ENCODE assay signal across 14 cellular contexts in genomic region chr10:29860159-29860558, GRCh38.
DNase-seq lines count a peak whose midpoint lies in the region; ATAC-seq, FAIRE-seq and TF ChIP-seq lines count a peak whose summit lies in the region.
"Had no signal": no experiment of that assay in that cellular context is flagged by ENCODE, and none has a peak within 500 bp of the region (broad histone marks: within the 10 kb centered on the region; RNA-seq: fewer than 3 reads in every experiment).

No MANE protein-coding gene starts in this region.

- intact Hi-C loops in ascending aorta (cut with DNase I) (loop anchor here (1.0 kb wide), 1 partner anchor 15 kb away; no protein-coding TSS in a partner anchor), pancreas (cut with DNase I) (no loop called here)

- H3K9me3 ChIP-seq in ascending aorta (no peaks in the 10 kb centered on the region), keratinocyte (ENCODE audit: control insufficient read depth, low read depth, low read length) (no peaks in the 10 kb centered on the region), pancreas (no peaks in the 10 kb centered on the region)
- H3K9me3 ChIP-seq: prostate gland had no signal

- H3K4me3 ChIP-seq in ascending aorta (no peak overlapping the region), keratinocyte (ENCODE audit: control insufficient read depth in 2 of 3, extremely low read depth in 1 of 3, insufficient read depth in 2 of 3, low read depth in 1 of 3, low read length in 3 of 3) (peak overlapping the region in 2 of 3 experiments; percentile 0 to 41), pancreas (no peak overlapping the region)
- H3K4me3 ChIP-seq: prostate gland had no signal

- dilution Hi-C loops in keratinocyte (cut with MboI; ENCODE audit: extremely low pct_ligation_motif_present, low sequenced_read_pairs), result no loop called here

- FAIRE-seq in keratinocyte (lab: Jason Lieb, UNC) (peak; percentile 94), urothelium cell line (lab: Jason Lieb, UNC) (peak; percentile 94), pancreas (lab: Jason Lieb, UNC) (no peak)

- no peaks in the 10 kb centered on the region for H4K20me1 ChIP-seq in keratinocyte (ENCODE audit: control insufficient read depth, extremely low read depth, insufficient read depth, low read length)

- H3K36me3 ChIP-seq in ascending aorta (no peaks in the 10 kb centered on the region), keratinocyte (ENCODE audit: control insufficient read depth in 2 of 2, extremely low read depth in 1 of 2, insufficient read depth in 2 of 2, low read length in 2 of 2) (no peaks in the 10 kb centered on the region), pancreas (no peaks in the 10 kb centered on the region)
- H3K36me3 ChIP-seq: prostate gland had no signal

- peak overlapping the region; percentile 66 to 68 for H3K27ac ChIP-seq in ascending aorta
- peak overlapping the region; percentile 85 for H3K27ac ChIP-seq in keratinocyte (ENCODE audit: control insufficient read depth, insufficient read depth, low read length)
- no peak overlapping the region for H3K27ac ChIP-seq in pancreas
- H3K27ac ChIP-seq: prostate gland, VCaP had no signal

- DNase-seq in H4 (ENCODE audit: low spot score) (peak; percentile 74), ascending aorta (ENCODE audit: low spot score in 2 of 2) (no peak), keratinocyte (ENCODE audit: low read depth, low spot score) (peak; percentile 48), urothelium cell line (ENCODE audit: low spot score) (peak; percentile 46), iPS-NIHi7 (ENCODE audit: extremely low spot score) (no peak), pancreas (no peak)
- DNase-seq: activated effector memory CD4-positive, alpha-beta T cell treated with anti-CD3 and anti-CD28 coated beads, Interleukin-2, amount 50 U/mL, for 16 hours; aorta; CD4-positive, alpha-beta memory T cell; stimulated activated CD4-positive, alpha-beta T cell treated with anti-CD3 and anti-CD28 coated beads, Interleukin-1b, Interleukin-23, amount 100 ng/mL, for 48 hours had no signal

- H3K27me3 ChIP-seq in ascending aorta (no peaks in the 10 kb centered on the region), keratinocyte (ENCODE audit: control insufficient read depth, extremely low read depth, insufficient read depth, low read length) (no peaks in the 10 kb centered on the region), pancreas (no peaks in the 10 kb centered on the region)

- H3K4me2 ChIP-seq in keratinocyte (ENCODE audit: control insufficient read depth, extremely low read depth, insufficient read depth, low read depth, low read length), result peak overlapping the region; percentile 76

- H3K79me2 ChIP-seq in keratinocyte (ENCODE audit: control insufficient read depth, insufficient read depth, low read length), result no peaks in the 10 kb centered on the region

- TF ChIP-seq CTCF in ascending aorta (IDR thresholded peaks at IDR 0.05) (no peak), keratinocyte (optimal IDR thresholded peaks at IDR 0.05 in 1 of 3, IDR thresholded peaks at IDR 0.05 in 1 of 3, conservative IDR thresholded peaks at IDR 0.05 in 1 of 3; ENCODE audit: extremely low read depth in 1 of 3, insufficient read depth in 2 of 3, low read length in 3 of 3) (no peak), pancreas (IDR thresholded peaks at IDR 0.05) (no peak)

- H3K9ac ChIP-seq in keratinocyte (ENCODE audit: control insufficient read depth, extremely low read depth, insufficient read depth, low read length), result peak overlapping the region; percentile 69

- 80 to 88% methylated on average over 9 of the region's 9 CpGs for WGBS in pancreas, 2 donors

- H3K4me1 ChIP-seq in ascending aorta (peaks cover 9 to 16% of the 10 kb centered on the region in 2 donors), keratinocyte (ENCODE audit: control insufficient read depth, extremely low read depth, insufficient read depth, low read length) (peaks cover 53% of the 10 kb centered on the region), pancreas (no peaks in the 10 kb centered on the region)
- H3K4me1 ChIP-seq: prostate gland had no signal

- H3K9me1 ChIP-seq in keratinocyte (ENCODE audit: control insufficient read depth, extremely low read depth, insufficient read depth, low read length), result no peaks in the 10 kb centered on the region

- ATAC-seq in pancreas (no peak), GM19452 (IDR thresholded peaks at IDR 0.05; ENCODE audit: unreplicated experiment) (no peak)
- ATAC-seq: HCT116 had no signal

- no peak overlapping the region for H2AFZ ChIP-seq in keratinocyte (ENCODE audit: control insufficient read depth, low read length)

Comparison
In these comparisons a context has a peak if more than half of its experiments do, and no peak if none do; other contexts are left out.
1. DNase-seq: peak in H4 (single experiment), keratinocyte (single experiment) and urothelium cell line (single experiment); none in ascending aorta (0 of 2), iPS-NIHi7 (single experiment) and pancreas (0 of 6).
2. H3K27ac ChIP-seq: peak in ascending aorta (2 of 2) and keratinocyte (single experiment); none in pancreas (0 of 4).
3. H3K4me3 ChIP-seq: peak in keratinocyte (2 of 3); none in ascending aorta (0 of 2) and pancreas (0 of 4).